ENCODE assay signal across 2 cellular contexts in genomic region chr4:75702919-75703411, GRCh38.
TF ChIP-seq lines count a peak whose summit lies in the region.

No MANE protein-coding gene starts in this region.

TF ChIP-seq in H1, 55 proteins besides CTCF, POLR2A, EP300 and RAD21:
- TF ChIP-seq SP2 (IDR thresholded peaks at IDR 0.05; ENCODE audit: low read length) (no peak), EZH2 (IDR thresholded peaks at IDR 0.05; ENCODE audit: low read depth, low read length, severe bottlenecking) (no peak), RXRA (IDR thresholded peaks at IDR 0.05; ENCODE audit: insufficient read depth, low read depth, low read length) (no peak), POLR2AphosphoS5 (IDR thresholded peaks at IDR 0.05; ENCODE audit: low read depth, low read length) (no peak), SRF (IDR thresholded peaks at IDR 0.05; ENCODE audit: low read depth, low read length) (no peak), FOSL1 (IDR thresholded peaks at IDR 0.05; ENCODE audit: insufficient read depth, low read depth, low read length) (no peak), SP4 (IDR thresholded peaks at IDR 0.05; ENCODE audit: low read length) (no peak), TBP (IDR thresholded peaks at IDR 0.05; ENCODE audit: low read depth, low read length) (no peak), CEBPB (IDR thresholded peaks at IDR 0.05; ENCODE audit: low read depth, low read length) (no peak), SUZ12 (IDR thresholded peaks at IDR 0.05; ENCODE audit: low read length) (no peak), SIN3A (conservative IDR thresholded peaks at IDR 0.05 in 1 of 2, IDR thresholded peaks at IDR 0.05 in 1 of 2; ENCODE audit: low read depth in 1 of 2, low read length in 2 of 2) (no peak), YY1 (IDR thresholded peaks at IDR 0.05; ENCODE audit: low read depth, low read length) (no peak)
- TF ChIP-seq, protein P1, sequence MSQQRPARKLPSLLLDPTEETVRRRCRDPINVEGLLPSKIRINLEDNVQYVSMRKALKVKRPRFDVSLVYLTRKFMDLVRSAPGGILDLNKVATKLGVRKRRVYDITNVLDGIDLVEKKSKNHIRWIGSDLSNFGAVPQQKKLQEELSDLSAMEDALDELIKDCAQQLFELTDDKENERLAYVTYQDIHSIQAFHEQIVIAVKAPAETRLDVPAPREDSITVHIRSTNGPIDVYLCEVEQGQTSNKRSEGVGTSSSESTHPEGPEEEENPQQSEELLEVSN (IDR thresholded peaks at IDR 0.05): no peak
- TF ChIP-seq, protein P2, sequence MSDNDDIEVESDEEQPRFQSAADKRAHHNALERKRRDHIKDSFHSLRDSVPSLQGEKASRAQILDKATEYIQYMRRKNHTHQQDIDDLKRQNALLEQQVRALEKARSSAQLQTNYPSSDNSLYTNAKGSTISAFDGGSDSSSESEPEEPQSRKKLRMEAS (IDR thresholded peaks at IDR 0.05): no peak

TF ChIP-seq in liver, 16 proteins besides CTCF, POLR2A, EP300 and RAD21:
- TF ChIP-seq, protein P2 (IDR thresholded peaks at IDR 0.05): no peak
- no peak for TF ChIP-seq FOXA1 (IDR thresholded peaks at IDR 0.05)
- peak; percentile 55 for TF ChIP-seq HNF4G (IDR thresholded peaks at IDR 0.05)
- TF ChIP-seq NR2F2 (IDR thresholded peaks at IDR 0.05): no peak
- peak; percentile 96 for TF ChIP-seq TAF1 (conservative IDR thresholded peaks at IDR 0.05)
- TF ChIP-seq, protein P3, sequence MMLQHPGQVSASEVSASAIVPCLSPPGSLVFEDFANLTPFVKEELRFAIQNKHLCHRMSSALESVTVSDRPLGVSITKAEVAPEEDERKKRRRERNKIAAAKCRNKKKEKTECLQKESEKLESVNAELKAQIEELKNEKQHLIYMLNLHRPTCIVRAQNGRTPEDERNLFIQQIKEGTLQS (IDR thresholded peaks at IDR 0.05): no peak
- peak; percentile 40 for TF ChIP-seq REST (IDR thresholded peaks at IDR 0.05)
- TF ChIP-seq SP1 (IDR thresholded peaks at IDR 0.05): peak; percentile 77
- peak; percentile 83 to 84 for TF ChIP-seq HNF4A (conservative IDR thresholded peaks at IDR 0.05)
- TF ChIP-seq, protein P4, sequence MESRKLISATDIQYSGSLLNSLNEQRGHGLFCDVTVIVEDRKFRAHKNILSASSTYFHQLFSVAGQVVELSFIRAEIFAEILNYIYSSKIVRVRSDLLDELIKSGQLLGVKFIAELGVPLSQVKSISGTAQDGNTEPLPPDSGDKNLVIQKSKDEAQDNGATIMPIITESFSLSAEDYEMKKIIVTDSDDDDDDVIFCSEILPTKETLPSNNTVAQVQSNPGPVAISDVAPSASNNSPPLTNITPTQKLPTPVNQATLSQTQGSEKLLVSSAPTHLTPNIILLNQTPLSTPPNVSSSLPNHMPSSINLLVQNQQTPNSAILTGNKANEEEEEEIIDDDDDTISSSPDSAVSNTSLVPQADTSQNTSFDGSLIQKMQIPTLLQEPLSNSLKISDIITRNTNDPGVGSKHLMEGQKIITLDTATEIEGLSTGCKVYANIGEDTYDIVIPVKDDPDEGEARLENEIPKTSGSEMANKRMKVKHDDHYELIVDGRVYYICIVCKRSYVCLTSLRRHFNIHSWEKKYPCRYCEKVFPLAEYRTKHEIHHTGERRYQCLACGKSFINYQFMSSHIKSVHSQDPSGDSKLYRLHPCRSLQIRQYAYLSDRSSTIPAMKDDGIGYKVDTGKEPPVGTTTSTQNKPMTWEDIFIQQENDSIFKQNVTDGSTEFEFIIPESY (IDR thresholded peaks at IDR 0.05): no peak
- no peak for TF ChIP-seq EGR1 (IDR thresholded peaks at IDR 0.05; ENCODE audit: low read depth in 2 of 2)
- TF ChIP-seq GABPA (IDR thresholded peaks at IDR 0.05 in 1 of 2, conservative IDR thresholded peaks at IDR 0.05 in 1 of 2): no peak
- no peak for TF ChIP-seq FOXA2 (IDR thresholded peaks at IDR 0.05)
- peak in 1 of 2 donors; percentile 35 for TF ChIP-seq JUND (IDR thresholded peaks at IDR 0.05)
- no peak for TF ChIP-seq YY1 (IDR thresholded peaks at IDR 0.05)
- TF ChIP-seq RXRA (IDR thresholded peaks at IDR 0.05): peak; percentile 26 to 43
